ENCODE assay signal across 12 cellular contexts in genomic region chr2:137952586-137953129, GRCh38. TPM values are rescaled to one million over a fixed set of nuclear protein-coding genes. Genes with fewer than 3 reads are reported as not detected.
DNase-seq lines count a peak whose midpoint lies in the region; ATAC-seq and TF ChIP-seq lines count a peak whose summit lies in the region.
"Had no signal": no experiment of that assay in that cellular context is flagged by ENCODE, and none has a peak within 500 bp of the region (broad histone marks: within the 10 kb centered on the region; RNA-seq: fewer than 3 reads in every experiment).

No MANE protein-coding gene starts in this region.

- intact Hi-C loops in left ventricle myocardium superior (cut with micrococcal nuclease) (no loop called here), heart left ventricle (cut with DNase I) (loop anchor here in 2 of 10 donors (5.0 to 10.0 kb wide), 2 partner anchors 142 to 415 kb away; no protein-coding TSS in a partner anchor), OCI-LY7 (cut with micrococcal nuclease; ENCODE audit: unreplicated experiment) (no loop called here)

- ATAC-seq in left ventricle myocardium superior: peak; percentile 34
- no peak for ATAC-seq in heart left ventricle

- CTCF ChIA-PET in OCI-LY7 (lab: Charles Lee; ENCODE audit: unreplicated experiment): no interaction called here

- no peaks in the 10 kb centered on the region for H3K79me2 ChIP-seq in OCI-LY7 (ENCODE audit: insufficient read depth, low read depth, low read length)

- H3K36me3 ChIP-seq in heart left ventricle: no peaks in the 10 kb centered on the region
- H3K36me3 ChIP-seq in OCI-LY7 (ENCODE audit: insufficient read depth, low read length): no peaks in the 10 kb centered on the region
- H3K36me3 ChIP-seq: brain microvascular endothelial cell had no signal

- H3K27ac ChIP-seq in heart left ventricle (no peak overlapping the region), OCI-LY7 (ENCODE audit: low read depth, low read length, poor library complexity, severe bottlenecking) (no peak overlapping the region)
- H3K27ac ChIP-seq: brain microvascular endothelial cell had no signal

- no TSS peak for BruUV-seq in OCI-LY7 (replicated peaks; lab: Mats Ljungman, UMichigan)

- no peak for TF ChIP-seq POLR2A in heart left ventricle (IDR thresholded peaks at IDR 0.05)

- H3K4me3 ChIP-seq in heart left ventricle (peak overlapping the region in 6 of 12 donors; percentile 6 to 38 (median 25)), OCI-LY7 (ENCODE audit: low read depth, low read length, poor library complexity, severe bottlenecking) (no peak overlapping the region)

- POLR2A ChIA-PET in OCI-LY7 (lab: Charles Lee): interaction anchor here (0.6 to 0.7 kb wide), 3 partner anchors 144 to 260 kb away, joined by 3 read pairs; no protein-coding TSS in a partner anchor

- WGBS in heart left ventricle, 4 donors: 62 to 94% (median 77%) methylated on average over 9 of the region's 9 CpGs

- no peaks in the 10 kb centered on the region for H3K9me3 ChIP-seq in heart left ventricle
- H3K9me3 ChIP-seq in OCI-LY7 (ENCODE audit: low read length): no peaks in the 10 kb centered on the region

- DNase-seq in left ventricle myocardium superior: no peak
- DNase-seq in heart left ventricle: no peak
- DNase-seq in NCI-H226: peak; percentile 42
- peak; percentile 43 for DNase-seq in kidney glomerular epithelial cell (lab: John Stamatoyannopoulos, UW)
- DNase-seq in OCI-LY7 (ENCODE audit: low spot score): no peak
- no peak for DNase-seq in occipital lobe (lab: John Stamatoyannopoulos, UW)
- no peak for DNase-seq in NCI-H1930 (lab: John Stamatoyannopoulos, UW)
- no peak for DNase-seq in GM19240 (ENCODE audit: insufficient read length, low spot score)
- DNase-seq: brain microvascular endothelial cell; CD4-positive, alpha-beta T cell; foreskin fibroblast; NCI-H524 treated with DMSO at 0.1 percent for 48 hours had no signal

- no peaks in the 10 kb centered on the region for H3K27me3 ChIP-seq in heart left ventricle
- H3K27me3 ChIP-seq: brain microvascular endothelial cell had no signal

- no peak overlapping the region for H3K4me2 ChIP-seq in OCI-LY7 (ENCODE audit: low read length)

- no peaks in the 10 kb centered on the region for H4K20me1 ChIP-seq in OCI-LY7 (ENCODE audit: insufficient read depth, low read length)

- TF ChIP-seq CTCF in heart left ventricle (IDR thresholded peaks at IDR 0.05) (no peak), OCI-LY7 (conservative IDR thresholded peaks at IDR 0.05; ENCODE audit: low read length) (no peak)

- no peak overlapping the region for H2AFZ ChIP-seq in OCI-LY7 (ENCODE audit: low read length)

- H3K4me1 ChIP-seq in heart left ventricle: no peaks in the 10 kb centered on the region
- no peaks in the 10 kb centered on the region for H3K4me1 ChIP-seq in OCI-LY7 (ENCODE audit: insufficient read depth, low read length, poor library complexity, severe bottlenecking)

- no peaks in the 10 kb centered on the region for H3K9me2 ChIP-seq in OCI-LY7 (ENCODE audit: insufficient read depth, low read length)

RNA-seq across cellular contexts. Expression of gene HNMT, which starts 11.6 kb away (rescaled TPM):
- 11.0 TPM for total RNA-seq in left ventricle myocardium superior
- total RNA-seq in heart left ventricle: 10 to 100 TPM in 6 of 9 donors, 1 to 10 TPM in 3; 7.5 to 38.1 (median 10.4) TPM
- 1 to 10 TPM; 4.5 to 8.2 TPM for polyA plus RNA-seq in heart left ventricle
- total RNA-seq in OCI-LY7 (2014; rRNA removed; shearing (Covaris generic)): not detected in 2 replicates
- total RNA-seq in OCI-LY7 (2022): not detected in 2 replicates
- 159 TPM for total RNA-seq in occipital lobe

Comparison
In these comparisons a context has a peak if more than half of its experiments do, and no peak if none do; other contexts are left out.
1. DNase-seq: peak in NCI-H226 (single experiment) and kidney glomerular epithelial cell (single experiment); none in left ventricle myocardium superior (single experiment), heart left ventricle (0 of 5), OCI-LY7 (single experiment), occipital lobe (single experiment), NCI-H1930 (0 of 2) and GM19240 (single experiment).
2. RNA of gene HNMT, which starts 11.6 kb away (total RNA-seq): 159 TPM in occipital lobe (single experiment), 11.0 TPM in left ventricle myocardium superior (single experiment) and 7.5 to 38.1 TPM in heart left ventricle; not detected in OCI-LY7; every median in the first group is over 4 times any median in the second.